Comparison of ENCODE assay signal across 1 cellular context in genomic region chr17:82496529-82497434, GRCh38.
TF ChIP-seq lines count a peak whose summit lies in the region.

No MANE protein-coding gene starts in this region.

TF ChIP-seq in GM12878, 131 proteins besides CTCF, POLR2A, EP300 and RAD21 (continued from another document):
- peak; percentile 90 for TF ChIP-seq ZNF687 (IDR thresholded peaks at IDR 0.05)
- no peak for TF ChIP-seq SMARCA5 (IDR thresholded peaks at IDR 0.05)
- peak; percentile 38; the same call in 1 of the 2 replicates for TF ChIP-seq NBN (IDR thresholded peaks at IDR 0.05)
- peak; percentile 98 for TF ChIP-seq USF2 (IDR thresholded peaks at IDR 0.05; ENCODE audit: borderline replicate concordance, low read depth, low read length)
- TF ChIP-seq LARP7 (IDR thresholded peaks at IDR 0.05): peak; percentile 63; the same call in 1 of the 2 replicates
- TF ChIP-seq FOS (IDR thresholded peaks at IDR 0.05; ENCODE audit: borderline replicate concordance, extremely low read depth, insufficient read length): peak; percentile 87
- TF ChIP-seq RB1 (IDR thresholded peaks at IDR 0.05; ENCODE audit: borderline replicate concordance): peak; percentile 52; the same call in 1 of the 2 replicates
- TF ChIP-seq NKRF (conservative IDR thresholded peaks at IDR 0.05): peak; percentile 51; the same call in 1 of the 2 replicates
- TF ChIP-seq ESRRA (IDR thresholded peaks at IDR 0.05; ENCODE audit: low read length): no peak
- no peak for TF ChIP-seq SUPT20H (IDR thresholded peaks at IDR 0.05; ENCODE audit: borderline replicate concordance, control insufficient read depth, low read depth, low read length)
- TF ChIP-seq RFX5 (IDR thresholded peaks at IDR 0.05; ENCODE audit: low read depth, low read length): no peak
- no peak for TF ChIP-seq RBBP5 (conservative IDR thresholded peaks at IDR 0.05)
- 0 out of 2 replicates have a peak, but pooled peaks have one; percentile 25 for TF ChIP-seq POLR2AphosphoS2 (IDR thresholded peaks at IDR 0.05; ENCODE audit: low read depth, low read length)
- peak; percentile 69 for TF ChIP-seq NRF1 (conservative IDR thresholded peaks at IDR 0.05; ENCODE audit: low read depth, low read length)
- no peak for TF ChIP-seq MTA2 (IDR thresholded peaks at IDR 0.05; ENCODE audit: low read depth)
- no peak for TF ChIP-seq CBX3 (IDR thresholded peaks at IDR 0.05; ENCODE audit: borderline replicate concordance, low read depth)
- TF ChIP-seq IKZF1 (conservative IDR thresholded peaks at IDR 0.05): peak; percentile 72
- TF ChIP-seq RAD51 (IDR thresholded peaks at IDR 0.05): peak; percentile 99
- no peak for TF ChIP-seq PBX3 (IDR thresholded peaks at IDR 0.05; ENCODE audit: insufficient replicate concordance, low read depth, low read length)
